8 cellular contexts compared by ENCODE assay signal in genomic region chr14:58639842-58640484, GRCh38. TPM values are rescaled to one million over a fixed set of nuclear protein-coding genes. Genes with fewer than 3 reads are reported as not detected.
DNase-seq lines count a peak whose midpoint lies in the region; ATAC-seq and TF ChIP-seq lines count a peak whose summit lies in the region.

No MANE protein-coding gene starts in this region.

- H3K4me1 ChIP-seq in adipocyte (ENCODE audit: control insufficient read depth, insufficient read depth, low read length): peaks cover 23% of the 10 kb centered on the region

- peak; percentile 80 for DNase-seq in AG08396 (ENCODE audit: low spot score)
- peak; percentile 57 for DNase-seq in GM10266 (ENCODE audit: extremely low spot score)
- peak; percentile 61 for DNase-seq in NCI-H2029 treated with DMSO at 0.1 percent for 48 hours (lab: John Stamatoyannopoulos, UW)
- peak; percentile 92 for DNase-seq in adipocyte (ENCODE audit: low read depth)
- peak; percentile 45 for DNase-seq in left cardiac atrium
- peak in 6 of 10 donors; percentile 20 to 86 (median 49) for DNase-seq in posterior cingulate gyrus

- H3K9ac ChIP-seq in adipocyte (ENCODE audit: low read length): peak overlapping the region; percentile 20

- H3K4me3 ChIP-seq in adipocyte (ENCODE audit: low read length): peak overlapping the region; percentile 82

- peak; percentile 68 for TF ChIP-seq CTCF in GM10266 (IDR thresholded peaks at IDR 0.05; ENCODE audit: control insufficient read depth, insufficient read depth, low read depth, missing control alignments)

- no peaks in the 10 kb centered on the region for H3K36me3 ChIP-seq in adipocyte (ENCODE audit: control insufficient read depth, insufficient read depth, low read length, severe bottlenecking)

- H3K9me3 ChIP-seq in adipocyte (ENCODE audit: control insufficient read depth, low read length): no peaks in the 10 kb centered on the region

- peak; percentile 46 to 48 for ATAC-seq in left cardiac atrium
- ATAC-seq in GM19452 (IDR thresholded peaks at IDR 0.05; ENCODE audit: unreplicated experiment): no peak
- no peak for ATAC-seq in GM19463 (IDR thresholded peaks at IDR 0.05; ENCODE audit: unreplicated experiment)

- H3K27me3 ChIP-seq in adipocyte (replicated peaks; ENCODE audit: control insufficient read depth, insufficient read depth, low read length): no peaks in the 10 kb centered on the region

- intact Hi-C loops in left cardiac atrium (cut with DNase I): loop anchor here in 1 of 2 donors (10.0 kb wide), 2 partner anchors 385 to 485 kb away; no protein-coding TSS in a partner anchor
- intact Hi-C loops in posterior cingulate gyrus (cut with DNase I): loop anchor here (2.0 to 10.0 kb wide), 4 partner anchors 138 to 485 kb away; no protein-coding TSS in a partner anchor

RNA-seq across cellular contexts. Expression of gene DACT1, which starts 2.2 kb away (rescaled TPM):
- total RNA-seq in left cardiac atrium: 10 to 100 TPM in 1 of 2 donors, 1 to 10 TPM in 1; 7.0 to 10.3 TPM

Comparison
In these comparisons a context has a peak if more than half of its experiments do, and no peak if none do; other contexts are left out.
1. ATAC-seq: peak in left cardiac atrium (2 of 2); none in GM19452 (single experiment) and GM19463 (single experiment).
2. Peak in every context shown above with its lines, with median percentiles within 50 percentile points of each other: DNase-seq.